Comparison of ENCODE assay signal across 11 cellular contexts in genomic region chr14:99744199-99744872, GRCh38. TPM values are rescaled to one million over a fixed set of nuclear protein-coding genes. Genes with fewer than 3 reads are reported as not detected.
DNase-seq lines count a peak whose midpoint lies in the region; ATAC-seq, FAIRE-seq and TF ChIP-seq lines count a peak whose summit lies in the region.
"Had no signal": no experiment of that assay in that cellular context is flagged by ENCODE, and none has a peak within 500 bp of the region (broad histone marks: within the 10 kb centered on the region; RNA-seq: fewer than 3 reads in every experiment).

No MANE protein-coding gene starts in this region.

- no peak for ATAC-seq in gastroesophageal sphincter
- ATAC-seq in esophagus mucosa = no peak
- ATAC-seq: heart right ventricle had no signal

- peak overlapping the region; percentile 79; the same call in 1 of the 2 replicates for H3K27ac ChIP-seq in HUES6 (ENCODE audit: low read depth, low read length)
- peak overlapping the region; percentile 94 for H3K27ac ChIP-seq in astrocyte (ENCODE audit: low read depth, low read length)
- H3K27ac ChIP-seq in gastroesophageal sphincter = peak overlapping the region; percentile 86 to 93 (median 90)
- H3K27ac ChIP-seq in transverse colon = peak overlapping the region; percentile 68 to 77 (median 74)
- H3K27ac ChIP-seq: cardiac muscle cell had no signal

- intact Hi-C loops in transverse colon (cut with DNase I; ENCODE audit: low total_unique reads) = no loop called here

- no peaks in the 10 kb centered on the region for H3K9me3 Mint-ChIP-seq in astrocyte (ENCODE audit: unreplicated experiment)

- peak overlapping the region; percentile 84 for H3K27ac Mint-ChIP-seq in astrocyte (ENCODE audit: unreplicated experiment)

- H3K36me3 ChIP-seq in HUES6 (ENCODE audit: control insufficient read depth, insufficient read depth, low read length) (no peaks in the 10 kb centered on the region), astrocyte (ENCODE audit: insufficient read depth, low read length) (no peaks in the 10 kb centered on the region), gastroesophageal sphincter (no peaks in the 10 kb centered on the region), transverse colon (no peaks in the 10 kb centered on the region)
- H3K36me3 ChIP-seq: cardiac muscle cell, heart right ventricle had no signal

- in situ Hi-C loops in transverse colon (cut with MboI; ENCODE audit: low pct_ligation_motif_present in 1 of 4, low pct_unique_long_range_greater_than_20kb in 1 of 4, low sequenced_read_pairs in 3 of 4) = no loop called here

- peak overlapping the region; percentile 73 for H3K4me2 ChIP-seq in astrocyte (ENCODE audit: low read length)

- TF ChIP-seq CTCF in astrocyte (IDR thresholded peaks at IDR 0.05; ENCODE audit: insufficient read depth, low read depth, low read length) = peak; percentile 7
- no peak for TF ChIP-seq CTCF in gastroesophageal sphincter (IDR thresholded peaks at IDR 0.05)
- TF ChIP-seq CTCF in transverse colon (IDR thresholded peaks at IDR 0.05) = no peak

- TF ChIP-seq POLR2A in gastroesophageal sphincter (IDR thresholded peaks at IDR 0.05) (no peak), transverse colon (IDR thresholded peaks at IDR 0.05) (no peak)

- H3K4me1 ChIP-seq in HUES6 (ENCODE audit: control insufficient read depth, insufficient read depth, low read length) = peaks cover 37% of the 10 kb centered on the region
- H3K4me1 ChIP-seq in astrocyte (ENCODE audit: insufficient read depth, low read length) = peaks cover 30% of the 10 kb centered on the region
- H3K4me1 ChIP-seq in gastroesophageal sphincter = peaks cover 11 to 100% (median 55%) of the 10 kb centered on the region in 3 donors
- peaks cover 11 to 32% (median 13%) of the 10 kb centered on the region in 4 donors for H3K4me1 ChIP-seq in transverse colon

- H3K9me3 ChIP-seq in HUES6 (ENCODE audit: control insufficient read depth, insufficient read depth, low read depth, low read length) = no peaks in the 10 kb centered on the region
- H3K9me3 ChIP-seq in astrocyte (ENCODE audit: insufficient read depth, low read depth, low read length) = no peaks in the 10 kb centered on the region
- no peaks in the 10 kb centered on the region for H3K9me3 ChIP-seq in gastroesophageal sphincter
- H3K9me3 ChIP-seq in transverse colon = no peaks in the 10 kb centered on the region
- H3K9me3 ChIP-seq: heart right ventricle had no signal

- H3K27me3 ChIP-seq in HUES6 (ENCODE audit: control insufficient read depth, insufficient read depth, low read length) = no peaks in the 10 kb centered on the region
- H3K27me3 ChIP-seq in astrocyte (ENCODE audit: insufficient read depth, low read length) = no peaks in the 10 kb centered on the region
- no peaks in the 10 kb centered on the region for H3K27me3 ChIP-seq in gastroesophageal sphincter
- H3K27me3 ChIP-seq in transverse colon = peaks cover 4% of the 10 kb centered on the region
- H3K27me3 ChIP-seq: heart right ventricle had no signal

- H3K4me1 Mint-ChIP-seq in astrocyte (ENCODE audit: low read depth, unreplicated experiment) = peaks cover 14% of the 10 kb centered on the region

- H3K4me3 ChIP-seq in HUES6 (ENCODE audit: low read depth, low read length) (peak overlapping the region; percentile 32), astrocyte (ENCODE audit: insufficient read depth, low read depth, low read length) (no peak overlapping the region), gastroesophageal sphincter (no peak overlapping the region), transverse colon (no peak overlapping the region)
- H3K4me3 ChIP-seq: cardiac muscle cell, heart right ventricle had no signal

- H3K36me3 Mint-ChIP-seq in astrocyte (ENCODE audit: low read depth, unreplicated experiment) = no peaks in the 10 kb centered on the region

- H3K27me3 Mint-ChIP-seq in astrocyte (ENCODE audit: low read depth, unreplicated experiment) = peaks cover 29% of the 10 kb centered on the region

- FAIRE-seq in astrocyte (lab: Jason Lieb, UNC) = peak; percentile 97
- FAIRE-seq: H54 had no signal

- H3K79me2 ChIP-seq in astrocyte (ENCODE audit: insufficient read depth, low read length) = peaks cover 6% of the 10 kb centered on the region

- DNase-seq in astrocyte (ENCODE audit: low read depth) = peak; percentile 86
- no peak for DNase-seq in transverse colon
- DNase-seq in NCI-H2081 treated with DMSO at 0.1 percent for 48 hours (lab: John Stamatoyannopoulos, UW) = no peak
- no peak for DNase-seq in activated naive CD4-positive, alpha-beta T cell treated with Interleukin-2 at 50 U/mL for 16 hours
- DNase-seq: GDM1, heart right ventricle had no signal

- H3K9ac ChIP-seq in HUES6 (ENCODE audit: low read length) (peak overlapping the region; percentile 72), astrocyte (ENCODE audit: low read length) (peak overlapping the region; percentile 79)

- H2AFZ ChIP-seq in astrocyte (ENCODE audit: low read depth, low read length) = peak overlapping the region; percentile 21

- no peak overlapping the region for H3K4me3 Mint-ChIP-seq in astrocyte (ENCODE audit: unreplicated experiment)

- 40 to 49% methylated on average over 10 to 11 of the region's 11 CpGs for WGBS in gastroesophageal sphincter (ENCODE audit: low coverage in 1 of 2), 2 donors
- WGBS in transverse colon (ENCODE audit: low coverage in 1 of 2), 2 donors = 54 to 69% methylated on average over 7 to 11 of the region's 11 CpGs

- TF ChIP-seq EP300 in gastroesophageal sphincter (IDR thresholded peaks at IDR 0.05) = no peak
- TF ChIP-seq EP300 in transverse colon (IDR thresholded peaks at IDR 0.05; ENCODE audit: low read depth) = no peak

- no peaks in the 10 kb centered on the region for H4K20me1 ChIP-seq in astrocyte (ENCODE audit: insufficient read depth, low read length)

RNA-seq across cellular contexts. Expression of gene EML1, which starts 48.9 kb away (rescaled TPM):
- total RNA-seq in astrocyte = 17.1 and 23.5 TPM in 2 replicates
- total RNA-seq in gastroesophageal sphincter = 100 to 1,000 TPM; 121 to 206 (median 136) TPM
- total RNA-seq in transverse colon = 10 to 100 TPM; 16.8 to 59.5 (median 21.9) TPM
- 6.0 TPM for total RNA-seq in esophagus mucosa
